In the genomic region with DNA sequence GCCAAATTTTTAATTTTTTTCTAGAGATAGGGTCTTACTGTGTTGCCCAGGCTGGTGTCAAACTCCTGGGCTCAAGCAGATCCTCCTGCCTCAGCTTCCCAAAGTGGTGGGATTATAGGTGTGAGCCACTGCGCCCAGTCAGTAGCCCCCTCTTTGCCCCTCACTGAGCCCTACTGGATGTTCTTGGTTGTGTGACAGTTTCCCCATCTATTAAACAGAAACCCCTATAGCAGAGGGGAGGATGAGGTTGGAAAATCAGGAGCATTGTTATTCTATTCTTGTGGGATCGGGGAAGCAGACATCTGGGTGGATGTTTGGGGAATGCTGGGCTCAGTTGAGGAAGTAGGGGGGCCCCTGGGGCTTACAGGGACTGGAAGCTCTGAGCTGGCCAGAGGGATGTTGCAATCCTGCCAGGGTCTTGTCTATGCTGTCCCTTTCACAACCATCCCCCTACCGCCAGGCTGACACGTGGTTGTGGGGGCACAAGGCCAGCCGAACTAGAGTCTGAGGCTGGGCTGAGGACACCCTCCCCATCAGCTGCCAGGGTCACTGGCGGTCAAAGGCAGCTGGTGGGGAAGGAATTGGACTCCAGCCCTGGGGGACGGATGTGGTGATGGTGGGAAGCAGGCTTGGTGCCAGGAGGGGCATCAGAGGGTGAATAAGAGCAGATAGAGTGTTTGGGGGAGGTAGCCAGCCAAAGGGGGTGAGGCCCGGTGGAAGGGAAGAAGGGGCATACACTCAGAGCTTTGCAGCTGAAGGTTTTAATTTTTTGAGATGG, we compare ENCODE assay signal across 8 cellular contexts. TPM values are rescaled to one million over a fixed set of nuclear protein-coding genes. Genes with fewer than 3 reads are reported as not detected.
DNase-seq lines count a peak whose midpoint lies in the region; ATAC-seq and TF ChIP-seq lines count a peak whose summit lies in the region.
"Had no signal": no experiment of that assay in that cellular context is flagged by ENCODE, and none has a peak within 500 bp of the region (broad histone marks: within the 10 kb centered on the region; RNA-seq: fewer than 3 reads in every experiment).

No MANE protein-coding gene starts in this region.

- no peak for ATAC-seq in HG02571 (IDR thresholded peaks at IDR 0.05; ENCODE audit: unreplicated experiment)

- DNase-seq in CD14-positive monocyte (ENCODE audit: low spot score) (peak; percentile 78), mucosa of gallbladder (ENCODE audit: low spot score) (peak; percentile 74), NCI-H774 (lab: John Stamatoyannopoulos, UW) (no peak), LoVo (ENCODE audit: low spot score) (no peak)

- H3K4me1 Mint-ChIP-seq in CD14-positive monocyte (peaks cover 34% of the 10 kb centered on the region), brain (peaks cover 22% of the 10 kb centered on the region)

- H3K4me3 Mint-ChIP-seq in CD14-positive monocyte: peak overlapping the region in 1 of 2 donors; percentile 86
- peak overlapping the region in 1 of 5 experiments; percentile 20 for H3K4me3 Mint-ChIP-seq in brain

- TF ChIP-seq CTCF in CD14-positive monocyte (IDR thresholded peaks at IDR 0.05) (no peak), brain (conservative IDR thresholded peaks at IDR 0.05) (no peak)

- peak overlapping the region; percentile 28 to 89 (median 67) for H3K27ac Mint-ChIP-seq in CD14-positive monocyte
- H3K27ac Mint-ChIP-seq in brain: peak overlapping the region in 3 of 5 experiments; percentile 72 to 80 (median 75)
- H3K27ac Mint-ChIP-seq: activated T-helper 2 cell treated with anti-CD3 and anti-CD28 coated beads, Interferon-gamma antibody, Interleukin-2, Interleukin-4, amounts not matched to agents 10 μg/mL and 5 μg/mL and 100 μg/mL, durations not matched to agents 14 hours and 24 hours and 36 hours had no signal

- no peaks in the 10 kb centered on the region for H3K9me3 Mint-ChIP-seq in CD14-positive monocyte
- peaks cover 0 to 3% (median 0%) of the 10 kb centered on the region in 5 experiments for H3K9me3 Mint-ChIP-seq in brain
- H3K9me3 Mint-ChIP-seq: activated T-helper 2 cell treated with anti-CD3 and anti-CD28 coated beads, Interferon-gamma antibody, Interleukin-2, Interleukin-4, amounts not matched to agents 10 μg/mL and 5 μg/mL and 100 μg/mL, durations not matched to agents 14 hours and 24 hours and 36 hours had no signal

- H3K36me3 Mint-ChIP-seq in CD14-positive monocyte (no peaks in the 10 kb centered on the region), brain (no peaks in the 10 kb centered on the region)

- intact Hi-C loops in CD14-positive monocyte (cut with micrococcal nuclease): no loop called here

- H3K27me3 Mint-ChIP-seq in CD14-positive monocyte (ENCODE audit: low read depth in 3 of 3): peaks cover 0 to 6% (median 3%) of the 10 kb centered on the region in 3 donors
- peaks cover 28% of the 10 kb centered on the region for H3K27me3 Mint-ChIP-seq in brain

RNA-seq across cellular contexts. Expression of a gene that starts 10.9 kb away (rescaled TPM):
- polyA plus RNA-seq in CD14-positive monocyte: not detected
- 46.6 TPM for polyA plus RNA-seq in brain (ENCODE audit: insufficient read depth, low read depth, low replicate concordance)
- 103 TPM for total RNA-seq in mucosa of gallbladder

RNA-seq across cellular contexts. Expression of a gene that starts 16.7 kb away (rescaled TPM):
- polyA plus RNA-seq in CD14-positive monocyte: not detected
- polyA plus RNA-seq in brain (ENCODE audit: insufficient read depth, low read depth, low replicate concordance): not detected
- not detected for total RNA-seq in mucosa of gallbladder
- total RNA-seq: activated T-helper 2 cell treated with anti-CD3 and anti-CD28 coated beads, Interferon-gamma antibody, Interleukin-2, Interleukin-4, amounts not matched to agents 10 μg/mL and 5 μg/mL and 100 μg/mL, durations not matched to agents 14 hours and 24 hours and 36 hours; NCI-H460 had no signal

RNA-seq across cellular contexts. Expression of a gene that starts 19.7 kb away (rescaled TPM):
- under 1 TPM in 1 of 2 donors, not detected in 1; 0.30 TPM for polyA plus RNA-seq in CD14-positive monocyte
- polyA plus RNA-seq in brain (ENCODE audit: insufficient read depth, low read depth, low replicate concordance): 407 TPM
- 435 TPM for total RNA-seq in mucosa of gallbladder

RNA-seq across cellular contexts. Expression of a gene that starts 20.5 kb away (rescaled TPM):
- polyA plus RNA-seq in CD14-positive monocyte: not detected
- 19.3 TPM for polyA plus RNA-seq in brain (ENCODE audit: insufficient read depth, low read depth, low replicate concordance)
- 24.8 TPM for total RNA-seq in mucosa of gallbladder
- total RNA-seq: activated T-helper 2 cell treated with anti-CD3 and anti-CD28 coated beads, Interferon-gamma antibody, Interleukin-2, Interleukin-4, amounts not matched to agents 10 μg/mL and 5 μg/mL and 100 μg/mL, durations not matched to agents 14 hours and 24 hours and 36 hours; NCI-H460 had no signal

RNA-seq across cellular contexts. Expression of a gene that starts 29.9 kb away (rescaled TPM):
- polyA plus RNA-seq in CD14-positive monocyte (10 to 100 TPM; 14.7 to 20.0 TPM), brain (ENCODE audit: insufficient read depth, low read depth, low replicate concordance) (141 TPM)
- total RNA-seq in mucosa of gallbladder: 149 TPM

Comparison
In these comparisons a context has a peak if more than half of its experiments do, and no peak if none do; other contexts are left out.
1. DNase-seq: peak in CD14-positive monocyte (single experiment) and mucosa of gallbladder (single experiment); none in NCI-H774 (single experiment) and LoVo (single experiment).
2. RNA of a gene that starts 10.9 kb away (polyA plus RNA-seq): 46.6 TPM in brain (single experiment); not detected in CD14-positive monocyte; every median in the first group is over 10 times any median in the second.
3. RNA of a gene that starts 19.7 kb away (polyA plus RNA-seq): 407 TPM in brain (single experiment); 0.30 TPM in CD14-positive monocyte; every median in the first group is over 100 times any median in the second.